ENCODE assay signal across 19 cellular contexts in the genomic region with DNA sequence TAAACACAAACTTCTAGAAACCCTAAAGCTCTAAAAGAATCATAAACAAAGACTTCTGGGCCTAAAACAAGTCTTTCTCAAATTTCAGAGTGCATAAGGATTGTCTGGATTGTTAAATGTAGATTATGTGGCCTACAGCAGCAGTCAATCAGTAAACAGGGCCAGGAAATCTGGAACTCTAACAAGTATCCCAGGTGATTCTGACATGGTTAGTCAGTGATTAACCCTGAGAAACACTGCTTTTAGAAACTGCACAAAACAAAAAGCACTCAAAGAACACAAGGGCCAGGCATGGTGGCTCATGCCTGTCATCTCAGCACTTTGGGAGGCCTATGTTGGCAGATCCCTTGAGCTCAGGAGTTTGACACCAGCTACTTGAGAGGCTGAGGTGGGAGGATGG.
"Had no signal": no experiment of that assay in that cellular context is flagged by ENCODE, and none has a peak within 500 bp of the region (broad histone marks: within the 10 kb centered on the region; RNA-seq: fewer than 3 reads in every experiment).

No MANE protein-coding gene starts in this region.

- H3K9me3 Mint-ChIP-seq: activated naive CD8-positive, alpha-beta T cell treated with anti-CD3 and anti-CD28 coated beads, Interleukin-2, amount 50 U/mL, for 24 hours; activated T-cell treated with anti-CD3 and anti-CD28 coated beads, Interleukin-2, amount 50 U/mL, for 24 hours; activated T-helper 2 cell treated with anti-CD3 and anti-CD28 coated beads, Interferon-gamma antibody, Interleukin-2, Interleukin-4, amounts not matched to agents 10 μg/mL and 5 μg/mL and 100 μg/mL, durations not matched to agents 14 hours and 24 hours and 36 hours; naive thymus-derived CD8-positive, alpha-beta T cell; stimulated activated memory B cell treated with anti-CD40 and anti-IgM and Interleukin-4, amounts not matched to agents 10 μg/mL and 1 μg/mL and 100 μg/mL, for 72 hours; T-cell had no signal

- H3K27ac ChIP-seq: breast epithelium, coronary artery, thoracic aorta, upper lobe of right lung had no signal

- ATAC-seq: activated naive CD8-positive, alpha-beta T cell treated with anti-CD3 and anti-CD28 coated beads, Interleukin-2, amount 50 U/mL, for 24 hours; naive thymus-derived CD8-positive, alpha-beta T cell; SK-N-SH treated with all-trans-retinoic acid at 6 μM for 48 hours; stimulated activated memory B cell treated with anti-CD40 and anti-IgM and Interleukin-4, amounts not matched to agents 10 μg/mL and 1 μg/mL and 100 μg/mL, for 72 hours; T-cell; upper lobe of right lung had no signal

- DNase-seq: activated CD4-positive, alpha-beta T cell treated with anti-CD3 and anti-CD28 coated beads, Interleukin-2, amount 50 U/mL, for 1 hour; activated CD4-positive, CD25-positive, alpha-beta regulatory T cell; activated naive CD4-positive, alpha-beta T cell treated with Interleukin-2 at 50 U/mL for 16 hours; activated naive CD8-positive, alpha-beta T cell treated with anti-CD3 and anti-CD28 coated beads, Interleukin-2, amount 50 U/mL, for 24 hours; activated T-cell treated with anti-CD3 and anti-CD28 coated beads, Interleukin-2, amount 50 U/mL, for 24 hours; aorta; naive thymus-derived CD8-positive, alpha-beta T cell; retina; spleen; stimulated activated CD4-positive, alpha-beta T cell treated with anti-CD3 and anti-CD28 coated beads, Interleukin-4, amount 100 ng/mL, for 4 hours; T-cell; T1000; upper lobe of right lung had no signal

- H3K27ac Mint-ChIP-seq: activated naive CD8-positive, alpha-beta T cell treated with anti-CD3 and anti-CD28 coated beads, Interleukin-2, amount 50 U/mL, for 24 hours; activated T-cell treated with anti-CD3 and anti-CD28 coated beads, Interleukin-2, amount 50 U/mL, for 24 hours; activated T-helper 2 cell treated with anti-CD3 and anti-CD28 coated beads, Interferon-gamma antibody, Interleukin-2, Interleukin-4, amounts not matched to agents 10 μg/mL and 5 μg/mL and 100 μg/mL, durations not matched to agents 14 hours and 24 hours and 36 hours; stimulated activated memory B cell treated with anti-CD40 and anti-IgM and Interleukin-4, amounts not matched to agents 10 μg/mL and 1 μg/mL and 100 μg/mL, for 72 hours; T-cell had no signal

- H3K27me3 Mint-ChIP-seq: activated naive CD8-positive, alpha-beta T cell treated with anti-CD3 and anti-CD28 coated beads, Interleukin-2, amount 50 U/mL, for 24 hours; activated T-cell treated with anti-CD3 and anti-CD28 coated beads, Interleukin-2, amount 50 U/mL, for 24 hours; naive thymus-derived CD8-positive, alpha-beta T cell; stimulated activated memory B cell treated with anti-CD40 and anti-IgM and Interleukin-4, amounts not matched to agents 10 μg/mL and 1 μg/mL and 100 μg/mL, for 72 hours; T-cell had no signal

- H3K4me3 Mint-ChIP-seq: activated naive CD8-positive, alpha-beta T cell treated with anti-CD3 and anti-CD28 coated beads, Interleukin-2, amount 50 U/mL, for 24 hours; activated T-cell treated with anti-CD3 and anti-CD28 coated beads, Interleukin-2, amount 50 U/mL, for 24 hours; naive thymus-derived CD8-positive, alpha-beta T cell; stimulated activated memory B cell treated with anti-CD40 and anti-IgM and Interleukin-4, amounts not matched to agents 10 μg/mL and 1 μg/mL and 100 μg/mL, for 72 hours; T-cell had no signal
